Comparison of ENCODE assay signal across 2 cellular contexts in genomic region chr2:42556351-42556890, GRCh38.
TF ChIP-seq lines count a peak whose summit lies in the region.

No MANE protein-coding gene starts in this region.

TF ChIP-seq in IMR-90, 13 proteins besides CTCF, POLR2A, EP300 and RAD21:
- TF ChIP-seq CEBPB (IDR thresholded peaks at IDR 0.05; ENCODE audit: low read depth, low read length): no peak
- no peak for TF ChIP-seq MAFK (IDR thresholded peaks at IDR 0.05; ENCODE audit: low read depth, low read length)
- TF ChIP-seq MAZ (IDR thresholded peaks at IDR 0.05; ENCODE audit: borderline replicate concordance, low read depth, low read length): no peak
- TF ChIP-seq RFX5 (IDR thresholded peaks at IDR 0.05; ENCODE audit: low read depth, low read length): no peak
- TF ChIP-seq FOS (IDR thresholded peaks at IDR 0.05; ENCODE audit: low read depth, low read length): no peak
- TF ChIP-seq USF2 (IDR thresholded peaks at IDR 0.05; ENCODE audit: low read depth, low read length): no peak
- no peak for TF ChIP-seq SMC3 (IDR thresholded peaks at IDR 0.05; ENCODE audit: low read depth, low read length)
- TF ChIP-seq ELK1 (IDR thresholded peaks at IDR 0.05; ENCODE audit: borderline replicate concordance, low read depth, low read length): no peak
- TF ChIP-seq CHD1 (IDR thresholded peaks at IDR 0.05; ENCODE audit: low read depth, low read length): no peak
- no peak for TF ChIP-seq MXI1 (IDR thresholded peaks at IDR 0.05; ENCODE audit: borderline replicate concordance, low read depth, low read length)
- TF ChIP-seq BHLHE40 (IDR thresholded peaks at IDR 0.05; ENCODE audit: low read depth, low read length): no peak
- TF ChIP-seq RCOR1 (IDR thresholded peaks at IDR 0.05; ENCODE audit: insufficient replicate concordance, low read length): no peak
- no peak for TF ChIP-seq NFE2L2 (IDR thresholded peaks at IDR 0.05; ENCODE audit: low read depth, low read length)

TF ChIP-seq in H1, 55 proteins besides CTCF, POLR2A, EP300 and RAD21:
- TF ChIP-seq SP4 (IDR thresholded peaks at IDR 0.05; ENCODE audit: low read length) (no peak), CBX8 (IDR thresholded peaks at IDR 0.05; ENCODE audit: borderline replicate concordance, low read depth, low read length) (no peak), CHD1 (IDR thresholded peaks at IDR 0.05; ENCODE audit: low read depth, low read length) (no peak), SP2 (IDR thresholded peaks at IDR 0.05; ENCODE audit: low read length) (no peak), BCL11A (IDR thresholded peaks at IDR 0.05; ENCODE audit: low read depth in 2 of 2, low read length in 2 of 2) (no peak), RFX5 (IDR thresholded peaks at IDR 0.05; ENCODE audit: borderline replicate concordance, low read depth, low read length) (no peak), GTF2F1 (IDR thresholded peaks at IDR 0.05; ENCODE audit: borderline replicate concordance, low read depth, low read length) (no peak), E2F6 (IDR thresholded peaks at IDR 0.05) (no peak), KDM4A (IDR thresholded peaks at IDR 0.05; ENCODE audit: low read depth, low read length, severe bottlenecking) (no peak), SUZ12 (IDR thresholded peaks at IDR 0.05; ENCODE audit: low read length) (no peak), HDAC6 (IDR thresholded peaks at IDR 0.05; ENCODE audit: low read depth, low read length) (no peak), SIN3A (conservative IDR thresholded peaks at IDR 0.05 in 1 of 2, IDR thresholded peaks at IDR 0.05 in 1 of 2; ENCODE audit: low read depth in 1 of 2, low read length in 2 of 2) (no peak), CEBPB (IDR thresholded peaks at IDR 0.05; ENCODE audit: low read depth, low read length) (no peak), RBBP5 (IDR thresholded peaks at IDR 0.05; ENCODE audit: borderline replicate concordance, low read depth, low read length) (no peak), PHF8 (conservative IDR thresholded peaks at IDR 0.05; ENCODE audit: low read depth, low read length) (no peak), CHD2 (IDR thresholded peaks at IDR 0.05; ENCODE audit: low read length) (no peak)
